ENCODE assay signal across 8 cellular contexts in genomic region chr4:25859429-25860148, GRCh38. TPM values are rescaled to one million over a fixed set of nuclear protein-coding genes. Genes with fewer than 3 reads are reported as not detected.
A peak's percentile ranks its signal among the peaks of the same experiment; 100 is the strongest.
DNase-seq lines count a peak whose midpoint lies in the region; ATAC-seq and TF ChIP-seq lines count a peak whose summit lies in the region.

No MANE protein-coding gene starts in this region.

- H3K27ac ChIP-seq in CD8-positive, alpha-beta T cell (ENCODE audit: low read depth, low read length) = peak overlapping the region; percentile 58
- H3K27ac ChIP-seq in skin epidermis (peak overlapping the region in 17 of 21 experiments; percentile 2 to 87 (median 61)), uterus (no peak overlapping the region)

- TF ChIP-seq POLR2A in uterus (IDR thresholded peaks at IDR 0.05) = no peak

- CTCF ChIA-PET in CD8-positive, alpha-beta T cell (lab: Charles Lee) = interaction anchor here (0.8 to 4.8 kb wide), 3 partner anchors 17 to 54 kb away, joined by 3 to 19 read pairs (median 4); partner anchors contain the start of gene SMIM20
- CTCF ChIA-PET in activated B cell treated with CpG ODN at 0.5 μM for 24 hours (lab: Charles Lee) = interaction anchor here (0.6 to 1.8 kb wide), 4 partner anchors 16 to 60 kb away, joined by 3 to 9 read pairs (median 6); partner anchors contain the start of gene SMIM20

- no peak for TF ChIP-seq CTCF in CD8-positive, alpha-beta T cell (IDR thresholded peaks at IDR 0.05)
- TF ChIP-seq CTCF in activated B cell treated with CpG ODN at 0.5 μM for 24 hours (IDR thresholded peaks at IDR 0.05) (no peak), uterus (IDR thresholded peaks at IDR 0.05) (no peak)

- H3K4me3 ChIP-seq in CD8-positive, alpha-beta T cell (ENCODE audit: low read depth, low read length) = peak overlapping the region; percentile 13
- H3K4me3 ChIP-seq in skin epidermis (no peak overlapping the region), uterus (no peak overlapping the region)

- intact Hi-C loops in CD8-positive, alpha-beta T cell (cut with DNase I, micrococcal nuclease) = loop anchor here (1.0 to 10.0 kb wide), 9 partner anchors 17 to 725 kb away; partner anchors contain the start of genes ANAPC4 (in 2 of the 2), TBC1D19 (in 2 of the 2), RBPJ (in 1 of the 2) and SEPSECS (in 1 of the 2)
- intact Hi-C loops in activated B cell treated with CpG ODN at 0.5 μM for 24 hours (cut with micrococcal nuclease) = loop anchor here (1.0 to 5.0 kb wide), 7 partner anchors 17 to 1023 kb away; partner anchors contain the start of genes SMIM20, TBC1D19 and ZCCHC4
- intact Hi-C loops in uterus (cut with DNase I; ENCODE audit: low total_unique reads) = no loop called here

- H3K4me1 ChIP-seq in CD8-positive, alpha-beta T cell (ENCODE audit: insufficient read depth, low read length) = peaks cover 62% of the 10 kb centered on the region
- no peaks in the 10 kb centered on the region for H3K4me1 ChIP-seq in uterus

- H3K36me3 ChIP-seq in CD8-positive, alpha-beta T cell (ENCODE audit: insufficient read depth, low read length) = no peaks in the 10 kb centered on the region
- no peaks in the 10 kb centered on the region for H3K36me3 ChIP-seq in uterus

- H3K9me3 Mint-ChIP-seq in CD8-positive, alpha-beta T cell = no peaks in the 10 kb centered on the region
- H3K9me3 Mint-ChIP-seq in activated B cell treated with CpG ODN at 0.5 μM for 24 hours = no peaks in the 10 kb centered on the region

- ATAC-seq in CD8-positive, alpha-beta T cell = peak; percentile 76
- ATAC-seq in GM19023 (IDR thresholded peaks at IDR 0.05; ENCODE audit: unreplicated experiment) = peak; percentile 39
- ATAC-seq in HG03442 (IDR thresholded peaks at IDR 0.05; ENCODE audit: unreplicated experiment) = peak; percentile 38
- peak; percentile 51 for ATAC-seq in activated B cell treated with CpG ODN at 0.5 μM for 24 hours (ENCODE audit: low read depth)

- H3K36me3 Mint-ChIP-seq in CD8-positive, alpha-beta T cell = peaks cover 3% of the 10 kb centered on the region
- H3K36me3 Mint-ChIP-seq in activated B cell treated with CpG ODN at 0.5 μM for 24 hours (ENCODE audit: low read depth) = peaks cover 23% of the 10 kb centered on the region

- H3K27me3 ChIP-seq in CD8-positive, alpha-beta T cell (ENCODE audit: insufficient read depth, low read length) = no peaks in the 10 kb centered on the region
- no peaks in the 10 kb centered on the region for H3K27me3 ChIP-seq in uterus

- peak overlapping the region; percentile 91 for H3K27ac Mint-ChIP-seq in CD8-positive, alpha-beta T cell
- H3K27ac Mint-ChIP-seq in activated B cell treated with CpG ODN at 0.5 μM for 24 hours = peak overlapping the region; percentile 99

- H3K27me3 Mint-ChIP-seq in CD8-positive, alpha-beta T cell (ENCODE audit: low read depth) = no peaks in the 10 kb centered on the region
- no peaks in the 10 kb centered on the region for H3K27me3 Mint-ChIP-seq in activated B cell treated with CpG ODN at 0.5 μM for 24 hours

- peak overlapping the region; percentile 100 for H3K4me3 Mint-ChIP-seq in CD8-positive, alpha-beta T cell
- H3K4me3 Mint-ChIP-seq in activated B cell treated with CpG ODN at 0.5 μM for 24 hours = peak overlapping the region; percentile 98

- peak in 6 of 7 experiments; percentile 17 to 64 (median 30) for DNase-seq in CD8-positive, alpha-beta T cell
- DNase-seq in activated B cell treated with CpG ODN at 0.5 μM for 24 hours = no peak
- no peak for DNase-seq in iPS-NIHi11 (ENCODE audit: low spot score)
- no peak for DNase-seq in uterus
- no peak for DNase-seq in NCI-H510A (lab: John Stamatoyannopoulos, UW)

- H3K4me1 Mint-ChIP-seq in CD8-positive, alpha-beta T cell (ENCODE audit: low read depth) = peaks cover 66% of the 10 kb centered on the region
- peaks cover 86% of the 10 kb centered on the region for H3K4me1 Mint-ChIP-seq in activated B cell treated with CpG ODN at 0.5 μM for 24 hours

- no peaks in the 10 kb centered on the region for H3K9me3 ChIP-seq in CD8-positive, alpha-beta T cell (ENCODE audit: low read length)
- no peaks in the 10 kb centered on the region for H3K9me3 ChIP-seq in uterus

- POLR2A ChIA-PET in CD8-positive, alpha-beta T cell (lab: Charles Lee) = interaction anchor here (1.2 to 2.2 kb wide), 7 partner anchors 19 to 700 kb away, joined by 3 to 13 read pairs (median 3); partner anchors contain the start of genes SEPSECS, SMIM20 and ZCCHC4
- POLR2A ChIA-PET in activated B cell treated with CpG ODN at 0.5 μM for 24 hours (lab: Charles Lee) = interaction anchor here (0.7 to 7.8 kb wide), 15 partner anchors 10 to 460 kb away, joined by 3 to 116 read pairs (median 5); partner anchors contain the start of gene SMIM20

RNA-seq across cellular contexts. Expression of gene SEL1L3, which starts 3.2 kb away (rescaled TPM):
- total RNA-seq in CD8-positive, alpha-beta T cell = 10 to 100 TPM; 31.2 to 33.7 TPM
- total RNA-seq in activated B cell treated with CpG ODN at 0.5 μM for 24 hours (102 and 113 TPM in 2 replicates), uterus (10 to 100 TPM in 3 of 4 donors, 1 to 10 TPM in 1; 4.1 to 46.1 (median 21.2) TPM)

RNA-seq across cellular contexts. Expression of gene SMIM20, which starts 54.4 kb away (rescaled TPM):
- total RNA-seq in CD8-positive, alpha-beta T cell = 1 to 10 TPM; 7.5 to 9.8 TPM
- total RNA-seq in activated B cell treated with CpG ODN at 0.5 μM for 24 hours (16.6 and 18.7 TPM in 2 replicates), uterus (100 to 1,000 TPM in 1 of 4 donors, 10 to 100 TPM in 3; 22.7 to 208 (median 32.4) TPM)

Comparison
In these comparisons a context has a peak if more than half of its experiments do, and no peak if none do; other contexts are left out.
1. DNase-seq: peak in CD8-positive, alpha-beta T cell (6 of 7); none in activated B cell treated with CpG ODN at 0.5 μM for 24 hours (single experiment), iPS-NIHi11 (single experiment), uterus (0 of 2) and NCI-H510A (single experiment).
2. H3K27ac ChIP-seq: peak in CD8-positive, alpha-beta T cell (single experiment) and skin epidermis (17 of 21); none in uterus (0 of 2).
3. Peak in every context shown above with its lines, with median percentiles within 50 percentile points of each other: ATAC-seq.